ENCODE assay signal across 16 cellular contexts in the genomic region with DNA sequence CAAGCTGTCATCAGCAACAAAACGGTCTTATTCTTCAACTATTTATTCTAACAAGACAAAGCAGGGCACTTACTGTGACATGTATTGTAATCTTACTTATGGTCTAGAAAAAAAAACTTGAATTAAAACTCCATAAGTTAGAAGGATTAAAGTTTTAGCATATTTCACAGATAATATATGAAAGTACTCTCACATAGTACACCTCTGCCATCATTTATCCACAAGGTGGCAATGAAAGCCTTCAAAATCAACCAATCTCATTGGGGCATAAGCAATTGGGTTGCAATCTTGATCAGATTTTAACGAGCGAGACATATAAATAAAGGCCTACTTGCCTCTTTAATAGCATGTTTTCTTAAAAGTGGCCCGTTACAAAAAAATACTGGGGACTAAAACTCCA.
DNase-seq lines count a peak whose midpoint lies in the region; ATAC-seq, FAIRE-seq and TF ChIP-seq lines count a peak whose summit lies in the region.
"Had no signal": no experiment of that assay in that cellular context is flagged by ENCODE, and none has a peak within 500 bp of the region (broad histone marks: within the 10 kb centered on the region; RNA-seq: fewer than 3 reads in every experiment).

No MANE protein-coding gene starts in this region.

- DNase-seq in BE2C (no peak), NCI-H1105 (lab: John Stamatoyannopoulos, UW) (peak; percentile 2), astrocyte (ENCODE audit: low read depth) (peak; percentile 31), kidney tubule cell (ENCODE audit: low spot score) (peak; percentile 39), coronary artery (ENCODE audit: low spot score) (no peak), erythroblast (lab: John Stamatoyannopoulos, UW) (no peak), OCI-M2 (lab: John Stamatoyannopoulos, UW; ENCODE audit: unreplicated experiment) (no peak)
- no peak for DNase-seq in activated naive CD4-positive, alpha-beta T cell treated with anti-CD3 and anti-CD28 coated beads, Interleukin-2, amount 50 U/mL, for 72 hours (ENCODE audit: low spot score in 2 of 2)
- DNase-seq: activated CD4-positive, alpha-beta T cell treated with anti-CD3 and anti-CD28 coated beads, Interleukin-2, amount 50 U/mL, for 1 hour; activated naive CD4-positive, alpha-beta T cell treated with Interleukin-2 at 50 U/mL for 16 hours; Calu3; NCI-H748 treated with DMSO at 0.1 percent for 48 hours; posterior cingulate gyrus; stimulated activated CD4-positive, alpha-beta T cell treated with anti-CD3 and anti-CD28 coated beads, Interleukin-4, amount 100 ng/mL, for 24 hours; stimulated activated naive CD8-positive, alpha-beta T cell treated with anti-CD3 and anti-CD28 coated beads, Interleukin-15, amount 100 ng/mL, for 72 hours had no signal

- H3K4me3 ChIP-seq in BE2C (ENCODE audit: low read depth, low read length) (no peak overlapping the region), astrocyte (ENCODE audit: insufficient read depth, low read depth, low read length) (no peak overlapping the region), coronary artery (no peak overlapping the region)

- TF ChIP-seq POLR2A in erythroblast (IDR thresholded peaks at IDR 0.05; ENCODE audit: low read length), result no peak

- no peak for FAIRE-seq in astrocyte (lab: Jason Lieb, UNC)
- FAIRE-seq: GM12891 had no signal

- no peaks in the 10 kb centered on the region for H3K9me3 Mint-ChIP-seq in astrocyte (ENCODE audit: unreplicated experiment)
- H3K9me3 Mint-ChIP-seq in activated naive CD4-positive, alpha-beta T cell treated with anti-CD3 and anti-CD28 coated beads, Interleukin-2, amount 50 U/mL, for 72 hours, result peaks cover 0 to 5% of the 10 kb centered on the region in 2 donors
- H3K9me3 Mint-ChIP-seq: stimulated activated naive CD8-positive, alpha-beta T cell treated with anti-CD3 and anti-CD28 coated beads, Interleukin-15, amount 100 ng/mL, for 72 hours had no signal

- no peaks in the 10 kb centered on the region for H3K9me3 ChIP-seq in BE2C
- H3K9me3 ChIP-seq in astrocyte (ENCODE audit: insufficient read depth, low read depth, low read length), result no peaks in the 10 kb centered on the region

- H3K27me3 ChIP-seq in BE2C (no peaks in the 10 kb centered on the region), astrocyte (ENCODE audit: insufficient read depth, low read length) (no peaks in the 10 kb centered on the region)

- H3K9ac ChIP-seq in astrocyte (ENCODE audit: low read length), result peak overlapping the region; percentile 18

- peak; percentile 28 for TF ChIP-seq CTCF in BE2C (IDR thresholded peaks at IDR 0.05; ENCODE audit: low read depth, low read length)
- peak; percentile 37 for TF ChIP-seq CTCF in astrocyte (IDR thresholded peaks at IDR 0.05; ENCODE audit: insufficient read depth, low read depth, low read length)
- TF ChIP-seq CTCF in coronary artery (IDR thresholded peaks at IDR 0.05), result no peak

- H3K36me3 ChIP-seq in BE2C (no peaks in the 10 kb centered on the region), astrocyte (ENCODE audit: insufficient read depth, low read length) (no peaks in the 10 kb centered on the region)

- H3K4me2 ChIP-seq in astrocyte (ENCODE audit: low read length), result peak overlapping the region; percentile 54

- H3K27ac ChIP-seq in astrocyte (ENCODE audit: low read depth, low read length), result peak overlapping the region; percentile 37
- no peak overlapping the region for H3K27ac ChIP-seq in coronary artery

- H3K4me1 Mint-ChIP-seq in astrocyte (ENCODE audit: low read depth, unreplicated experiment), result peaks cover 21% of the 10 kb centered on the region
- H3K4me1 Mint-ChIP-seq: stimulated activated naive CD8-positive, alpha-beta T cell treated with anti-CD3 and anti-CD28 coated beads, Interleukin-15, amount 100 ng/mL, for 72 hours had no signal

- no peaks in the 10 kb centered on the region for H3K27me3 Mint-ChIP-seq in astrocyte (ENCODE audit: low read depth, unreplicated experiment)
- H3K27me3 Mint-ChIP-seq: stimulated activated naive CD8-positive, alpha-beta T cell treated with anti-CD3 and anti-CD28 coated beads, Interleukin-15, amount 100 ng/mL, for 72 hours had no signal

- H4K20me1 ChIP-seq in astrocyte (ENCODE audit: insufficient read depth, low read length), result no peaks in the 10 kb centered on the region

- no peak overlapping the region for H3K27ac Mint-ChIP-seq in astrocyte (ENCODE audit: unreplicated experiment)
- no peak overlapping the region for H3K27ac Mint-ChIP-seq in activated naive CD4-positive, alpha-beta T cell treated with anti-CD3 and anti-CD28 coated beads, Interleukin-2, amount 50 U/mL, for 72 hours
- H3K27ac Mint-ChIP-seq: stimulated activated naive CD8-positive, alpha-beta T cell treated with anti-CD3 and anti-CD28 coated beads, Interleukin-15, amount 100 ng/mL, for 72 hours had no signal

- ATAC-seq in activated naive CD4-positive, alpha-beta T cell treated with anti-CD3 and anti-CD28 coated beads, Interleukin-2, amount 50 U/mL, for 72 hours, result no peak
- ATAC-seq: stimulated activated naive CD8-positive, alpha-beta T cell treated with anti-CD3 and anti-CD28 coated beads, Interleukin-15, amount 100 ng/mL, for 72 hours had no signal

- H3K36me3 Mint-ChIP-seq in astrocyte (ENCODE audit: low read depth, unreplicated experiment), result no peaks in the 10 kb centered on the region
- no peaks in the 10 kb centered on the region for H3K36me3 Mint-ChIP-seq in activated naive CD4-positive, alpha-beta T cell treated with anti-CD3 and anti-CD28 coated beads, Interleukin-2, amount 50 U/mL, for 72 hours

- H3K4me1 ChIP-seq in BE2C (no peaks in the 10 kb centered on the region), astrocyte (ENCODE audit: insufficient read depth, low read length) (peaks cover 20% of the 10 kb centered on the region)

- H3K4me3 Mint-ChIP-seq in astrocyte (ENCODE audit: unreplicated experiment), result no peak overlapping the region
- H3K4me3 Mint-ChIP-seq: stimulated activated naive CD8-positive, alpha-beta T cell treated with anti-CD3 and anti-CD28 coated beads, Interleukin-15, amount 100 ng/mL, for 72 hours had no signal

- H2AFZ ChIP-seq in astrocyte (ENCODE audit: low read depth, low read length), result no peak overlapping the region

- no peaks in the 10 kb centered on the region for H3K79me2 ChIP-seq in astrocyte (ENCODE audit: insufficient read depth, low read length)

Comparison
In these comparisons a context has a peak if more than half of its experiments do, and no peak if none do; other contexts are left out.
1. DNase-seq: peak in NCI-H1105 (single experiment), astrocyte (single experiment) and kidney tubule cell (single experiment); none in BE2C (single experiment), coronary artery (single experiment), activated naive CD4-positive, alpha-beta T cell treated with anti-CD3 and anti-CD28 coated beads, Interleukin-2, amount 50 U/mL, for 72 hours (0 of 2), erythroblast (0 of 2) and OCI-M2 (single experiment).